ENCODE assay signal across 8 cellular contexts in genomic region chr19:54189668-54190502, GRCh38. TPM values are rescaled to one million over a fixed set of nuclear protein-coding genes. Genes with fewer than 3 reads are reported as not detected.
DNase-seq lines count a peak whose midpoint lies in the region; FAIRE-seq and TF ChIP-seq lines count a peak whose summit lies in the region.

No MANE protein-coding gene starts in this region.

- H3K9ac ChIP-seq in GM23248: peak overlapping the region; percentile 94
- peak overlapping the region; percentile 90 for H3K9ac ChIP-seq in Karpas-422 (ENCODE audit: low read length)

- no peaks in the 10 kb centered on the region for H3K27me3 Mint-ChIP-seq in activated T-helper 1 cell treated with anti-CD3 and anti-CD28 coated beads, Interleukin-12 subunit alpha, Interleukin-12 subunit beta, Interleukin-2, Interleukin-4 antibody, amounts not matched to agents 30 ng/mL and 10 ng/mL and 1 ng/mL, durations not matched to agents 14 hours and 24 hours and 36 hours (ENCODE audit: insufficient read depth)

- H3K27me3 ChIP-seq in DOHH2 (ENCODE audit: control insufficient read depth, low read length): no peaks in the 10 kb centered on the region
- H3K27me3 ChIP-seq in GM23248 (replicated peaks; ENCODE audit: insufficient read depth): no peaks in the 10 kb centered on the region
- no peaks in the 10 kb centered on the region for H3K27me3 ChIP-seq in Karpas-422 (ENCODE audit: low read length)
- no peaks in the 10 kb centered on the region for H3K27me3 ChIP-seq in esophagus squamous epithelium
- H3K27me3 ChIP-seq in muscle layer of duodenum (ENCODE audit: low read depth, low read length): no peaks in the 10 kb centered on the region

- DNase-seq in GM23248 (peak; percentile 100), Karpas-422 (peak; percentile 100), RCC 7860 (ENCODE audit: low spot score) (peak; percentile 100), esophagus squamous epithelium (lab: John Stamatoyannopoulos, UW) (peak; percentile 98)
- peak; percentile 100 for DNase-seq in activated T-helper 1 cell treated with anti-CD3 and anti-CD28 coated beads, Interleukin-12 subunit alpha, Interleukin-12 subunit beta, Interleukin-2, Interleukin-4 antibody, amounts not matched to agents 30 ng/mL and 10 ng/mL and 1 ng/mL, durations not matched to agents 14 hours and 24 hours and 36 hours (ENCODE audit: low spot score)
- peak; percentile 100 for DNase-seq in stimulated activated CD8-positive, alpha-beta memory T cell treated with anti-CD3 and anti-CD28 coated beads, Interleukin-7, amount 100 ng/mL, for 24 hours (ENCODE audit: low read depth)

- no peak for TF ChIP-seq CTCF in DOHH2 (IDR thresholded peaks at IDR 0.05; ENCODE audit: low read depth, low read length, poor library complexity, severe bottlenecking)
- TF ChIP-seq CTCF in esophagus squamous epithelium (IDR thresholded peaks at IDR 0.05): no peak

- peak; percentile 98 for FAIRE-seq in RCC 7860 (lab: Jason Lieb, UNC)

- in situ Hi-C loops in GM23248 (cut with MboI): no loop called here

- H3K9me2 ChIP-seq in DOHH2 (replicated peaks; ENCODE audit: control insufficient read depth, low read length) (no peaks in the 10 kb centered on the region), GM23248 (ENCODE audit: insufficient read depth) (no peaks in the 10 kb centered on the region), Karpas-422 (replicated peaks; ENCODE audit: insufficient read depth, low read length) (no peaks in the 10 kb centered on the region)

- H3K9me3 ChIP-seq in DOHH2 (ENCODE audit: control insufficient read depth, insufficient read depth, low read length) (no peaks in the 10 kb centered on the region), GM23248 (ENCODE audit: low read depth) (no peaks in the 10 kb centered on the region), Karpas-422 (ENCODE audit: low read length) (no peaks in the 10 kb centered on the region), esophagus squamous epithelium (no peaks in the 10 kb centered on the region), muscle layer of duodenum (ENCODE audit: control insufficient read depth in 1 of 2, low read length in 2 of 2) (no peaks in the 10 kb centered on the region)

- peak overlapping the region; percentile 80 for H2AFZ ChIP-seq in GM23248
- peak overlapping the region; percentile 68; the same call in 1 of the 2 replicates for H2AFZ ChIP-seq in Karpas-422 (ENCODE audit: low read length)

- WGBS in GM23248 (ENCODE audit: low coverage in 1 of 2, low lambda C conversion rate in 2 of 2, missing lambda C conversion rate in 2 of 2), 2 experiments: 1% methylated on average over 44 to 71 of the region's 71 CpGs
- WGBS in esophagus squamous epithelium, 2 donors: 0 to 2% methylated on average over 11 to 14 of the region's 71 CpGs

- H3K4me3 Mint-ChIP-seq in activated T-helper 1 cell treated with anti-CD3 and anti-CD28 coated beads, Interleukin-12 subunit alpha, Interleukin-12 subunit beta, Interleukin-2, Interleukin-4 antibody, amounts not matched to agents 30 ng/mL and 10 ng/mL and 1 ng/mL, durations not matched to agents 14 hours and 24 hours and 36 hours: peak overlapping the region; percentile 94

- no peaks in the 10 kb centered on the region; the same call in 1 of the 2 replicates for H3F3A ChIP-seq in DOHH2 (ENCODE audit: control insufficient read depth, insufficient read depth)
- H3F3A ChIP-seq in GM23248 (ENCODE audit: insufficient read depth): peaks cover 18% of the 10 kb centered on the region

- H3K9me3 Mint-ChIP-seq in activated T-helper 1 cell treated with anti-CD3 and anti-CD28 coated beads, Interleukin-12 subunit alpha, Interleukin-12 subunit beta, Interleukin-2, Interleukin-4 antibody, amounts not matched to agents 30 ng/mL and 10 ng/mL and 1 ng/mL, durations not matched to agents 14 hours and 24 hours and 36 hours: no peaks in the 10 kb centered on the region

- peak overlapping the region; percentile 83 for H3K27ac ChIP-seq in DOHH2 (ENCODE audit: low read depth, low read length)
- peak overlapping the region; percentile 98 for H3K27ac ChIP-seq in GM23248
- peak overlapping the region; percentile 83 for H3K27ac ChIP-seq in Karpas-422 (ENCODE audit: low read length)
- peak overlapping the region; percentile 90 to 99 (median 97) for H3K27ac ChIP-seq in esophagus squamous epithelium
- H3K27ac ChIP-seq in muscle layer of duodenum (ENCODE audit: low read length): peak overlapping the region; percentile 96

- H3K4me1 ChIP-seq in DOHH2 (ENCODE audit: control insufficient read depth, low read length) (peaks cover 19% of the 10 kb centered on the region), GM23248 (ENCODE audit: insufficient read depth) (peaks cover 11% of the 10 kb centered on the region), Karpas-422 (ENCODE audit: low read length) (peaks cover 22% of the 10 kb centered on the region), esophagus squamous epithelium (peaks cover 16 to 38% (median 22%) of the 10 kb centered on the region in 3 donors), muscle layer of duodenum (ENCODE audit: control insufficient read depth in 1 of 2, insufficient read depth in 2 of 2, low read length in 2 of 2) (peaks cover 8 to 25% of the 10 kb centered on the region in 2 donors)

- peak overlapping the region; percentile 85 for H3K4me3 ChIP-seq in DOHH2 (ENCODE audit: low read length)
- peak overlapping the region; percentile 87 for H3K4me3 ChIP-seq in GM23248
- H3K4me3 ChIP-seq in Karpas-422 (ENCODE audit: low read length): peak overlapping the region; percentile 76
- peak overlapping the region; percentile 75 to 95 (median 87) for H3K4me3 ChIP-seq in esophagus squamous epithelium
- peak overlapping the region; percentile 59 to 90 for H3K4me3 ChIP-seq in muscle layer of duodenum (ENCODE audit: low read depth in 1 of 2, low read length in 2 of 2)

- H3K36me3 Mint-ChIP-seq in activated T-helper 1 cell treated with anti-CD3 and anti-CD28 coated beads, Interleukin-12 subunit alpha, Interleukin-12 subunit beta, Interleukin-2, Interleukin-4 antibody, amounts not matched to agents 30 ng/mL and 10 ng/mL and 1 ng/mL, durations not matched to agents 14 hours and 24 hours and 36 hours (ENCODE audit: low read depth): peaks cover 36% of the 10 kb centered on the region

- H3K79me2 ChIP-seq in DOHH2 (ENCODE audit: control insufficient read depth, low read length) (peaks cover 29% of the 10 kb centered on the region), GM23248 (ENCODE audit: insufficient read depth) (peaks cover 72% of the 10 kb centered on the region), Karpas-422 (ENCODE audit: low read length) (peaks cover 47% of the 10 kb centered on the region)

- H4K20me1 ChIP-seq in DOHH2 (ENCODE audit: control insufficient read depth, insufficient read depth, low read depth, low read length): peaks cover 4% of the 10 kb centered on the region; the same call in 1 of the 2 replicates
- H4K20me1 ChIP-seq in GM23248 (ENCODE audit: insufficient read depth): no peaks in the 10 kb centered on the region
- no peaks in the 10 kb centered on the region for H4K20me1 ChIP-seq in Karpas-422 (ENCODE audit: insufficient read depth, low read depth, low read length)

- H3K36me3 ChIP-seq in DOHH2 (ENCODE audit: control insufficient read depth, low read length): peaks cover 25% of the 10 kb centered on the region
- H3K36me3 ChIP-seq in GM23248 (ENCODE audit: low read depth): peaks cover 6% of the 10 kb centered on the region
- H3K36me3 ChIP-seq in Karpas-422 (ENCODE audit: insufficient read depth, low read length): peaks cover 17% of the 10 kb centered on the region; the same call in 1 of the 2 replicates
- peaks cover 0 to 51% (median 8%) of the 10 kb centered on the region in 3 donors for H3K36me3 ChIP-seq in esophagus squamous epithelium
- peaks cover 16 to 23% of the 10 kb centered on the region in 2 donors for H3K36me3 ChIP-seq in muscle layer of duodenum (ENCODE audit: control insufficient read depth in 1 of 2, insufficient read depth in 2 of 2, low read length in 2 of 2)

- peak overlapping the region; percentile 100 for H3K27ac Mint-ChIP-seq in activated T-helper 1 cell treated with anti-CD3 and anti-CD28 coated beads, Interleukin-12 subunit alpha, Interleukin-12 subunit beta, Interleukin-2, Interleukin-4 antibody, amounts not matched to agents 30 ng/mL and 10 ng/mL and 1 ng/mL, durations not matched to agents 14 hours and 24 hours and 36 hours

- TF ChIP-seq POLR2A in esophagus squamous epithelium (IDR thresholded peaks at IDR 0.05): peak in 2 of 4 donors; percentile 26 to 72

- intact Hi-C loops in activated T-helper 1 cell treated with anti-CD3 and anti-CD28 coated beads, Interleukin-12 subunit alpha, Interleukin-12 subunit beta, Interleukin-2, Interleukin-4 antibody, amounts not matched to agents 30 ng/mL and 10 ng/mL and 1 ng/mL, durations not matched to agents 14 hours and 24 hours and 36 hours (cut with micrococcal nuclease): loop anchor here (1.0 to 5.0 kb wide), 14 partner anchors 10 to 1464 kb away; partner anchors contain the start of genes CNOT3, FIZ1, LENG1 and LENG8
- intact Hi-C loops in esophagus squamous epithelium (cut with DNase I): no loop called here

- peaks cover 31% of the 10 kb centered on the region for H3K4me1 Mint-ChIP-seq in activated T-helper 1 cell treated with anti-CD3 and anti-CD28 coated beads, Interleukin-12 subunit alpha, Interleukin-12 subunit beta, Interleukin-2, Interleukin-4 antibody, amounts not matched to agents 30 ng/mL and 10 ng/mL and 1 ng/mL, durations not matched to agents 14 hours and 24 hours and 36 hours (ENCODE audit: low read depth)

- H3K4me2 ChIP-seq in DOHH2 (ENCODE audit: low read length) (peak overlapping the region; percentile 95), GM23248 (ENCODE audit: unreplicated experiment) (peak overlapping the region; percentile 59), Karpas-422 (ENCODE audit: low read depth, low read length, poor library complexity, severe bottlenecking) (peak overlapping the region; percentile 90)

RNA-seq across cellular contexts. Expression of gene MBOAT7, which starts 0.5 kb away (rescaled TPM):
- total RNA-seq in GM23248 (2014; rRNA removed; shearing (Covaris generic)): 109 and 157 TPM in 2 replicates
- polyA plus RNA-seq in GM23248 (2016; fragmentation: Nextera tagmentation; extraction: Ambion mirVana): 133 and 144 TPM in 2 replicates
- total RNA-seq in Karpas-422 (2014; rRNA removed; shearing (Covaris generic); ENCODE audit: low replicate concordance): 85.6 and 90.0 TPM in 2 replicates
- total RNA-seq in activated T-helper 1 cell treated with anti-CD3 and anti-CD28 coated beads, Interleukin-12 subunit alpha, Interleukin-12 subunit beta, Interleukin-2, Interleukin-4 antibody, amounts not matched to agents 30 ng/mL and 10 ng/mL and 1 ng/mL, durations not matched to agents 14 hours and 24 hours and 36 hours: 255 and 263 TPM in 2 replicates
- 10 to 100 TPM; 32.2 to 56.2 (median 40.8) TPM for total RNA-seq in esophagus squamous epithelium

RNA-seq across cellular contexts. Expression of gene TSEN34, which starts 1.2 kb away (rescaled TPM):
- total RNA-seq in GM23248 (2014; rRNA removed; shearing (Covaris generic)): 102 and 105 TPM in 2 replicates
- polyA plus RNA-seq in GM23248 (2016; fragmentation: Nextera tagmentation; extraction: Ambion mirVana): 90.0 TPM in 2 replicates
- 28.1 and 39.8 TPM in 2 replicates for total RNA-seq in Karpas-422 (2014; rRNA removed; shearing (Covaris generic); ENCODE audit: low replicate concordance)
- total RNA-seq in activated T-helper 1 cell treated with anti-CD3 and anti-CD28 coated beads, Interleukin-12 subunit alpha, Interleukin-12 subunit beta, Interleukin-2, Interleukin-4 antibody, amounts not matched to agents 30 ng/mL and 10 ng/mL and 1 ng/mL, durations not matched to agents 14 hours and 24 hours and 36 hours: 20.1 and 20.9 TPM in 2 replicates
- 10 to 100 TPM; 56.1 to 70.9 (median 64.4) TPM for total RNA-seq in esophagus squamous epithelium

RNA-seq across cellular contexts. Expression of gene RPS9, which starts 10.8 kb away (rescaled TPM):
- total RNA-seq in GM23248 (2014; rRNA removed; shearing (Covaris generic)): 1,319 and 1,498 TPM in 2 replicates
- polyA plus RNA-seq in GM23248 (2016; fragmentation: Nextera tagmentation; extraction: Ambion mirVana): 395 and 404 TPM in 2 replicates
- total RNA-seq in Karpas-422 (2014; rRNA removed; shearing (Covaris generic); ENCODE audit: low replicate concordance): 3,304 and 6,295 TPM in 2 replicates
- total RNA-seq in activated T-helper 1 cell treated with anti-CD3 and anti-CD28 coated beads, Interleukin-12 subunit alpha, Interleukin-12 subunit beta, Interleukin-2, Interleukin-4 antibody, amounts not matched to agents 30 ng/mL and 10 ng/mL and 1 ng/mL, durations not matched to agents 14 hours and 24 hours and 36 hours: 1,475 and 1,511 TPM in 2 replicates
- total RNA-seq in esophagus squamous epithelium: 1,000 to 10,000 TPM; 1,466 to 2,803 (median 2,105) TPM

RNA-seq across cellular contexts. Expression of gene TMC4, which starts 16.9 kb away (rescaled TPM):
- not detected in 2 replicates for total RNA-seq in GM23248 (2014; rRNA removed; shearing (Covaris generic))
- polyA plus RNA-seq in GM23248 (2016; fragmentation: Nextera tagmentation; extraction: Ambion mirVana): 0.18 TPM in 1 of 2 replicates, not detected in the other
- 6.2 TPM in 1 of 2 replicates, not detected in the other for total RNA-seq in Karpas-422 (2014; rRNA removed; shearing (Covaris generic); ENCODE audit: low replicate concordance)
- 0.73 and 0.83 TPM in 2 replicates for total RNA-seq in activated T-helper 1 cell treated with anti-CD3 and anti-CD28 coated beads, Interleukin-12 subunit alpha, Interleukin-12 subunit beta, Interleukin-2, Interleukin-4 antibody, amounts not matched to agents 30 ng/mL and 10 ng/mL and 1 ng/mL, durations not matched to agents 14 hours and 24 hours and 36 hours
- total RNA-seq in esophagus squamous epithelium: 10 to 100 TPM in 3 of 4 donors, 1 to 10 TPM in 1; 4.0 to 45.6 (median 17.5) TPM

RNA-seq across cellular contexts. Expression of gene LENG1, which starts 30.4 kb away (rescaled TPM):
- total RNA-seq in GM23248 (2014; rRNA removed; shearing (Covaris generic)): 6.6 and 6.9 TPM in 2 replicates
- 10.2 and 10.9 TPM in 2 replicates for polyA plus RNA-seq in GM23248 (2016; fragmentation: Nextera tagmentation; extraction: Ambion mirVana)
- total RNA-seq in Karpas-422 (2014; rRNA removed; shearing (Covaris generic); ENCODE audit: low replicate concordance): 1.6 and 14.0 TPM in 2 replicates
- total RNA-seq in activated T-helper 1 cell treated with anti-CD3 and anti-CD28 coated beads, Interleukin-12 subunit alpha, Interleukin-12 subunit beta, Interleukin-2, Interleukin-4 antibody, amounts not matched to agents 30 ng/mL and 10 ng/mL and 1 ng/mL, durations not matched to agents 14 hours and 24 hours and 36 hours: 5.8 and 6.6 TPM in 2 replicates
- 1 to 10 TPM; 1.7 to 4.7 (median 4.3) TPM for total RNA-seq in esophagus squamous epithelium

Comparison
In these comparisons a context has a peak if more than half of its experiments do, and no peak if none do; other contexts are left out.
1. Peak in every context shown above with its lines: DNase-seq, H3K4me3 ChIP-seq and H3K27ac ChIP-seq.